In the genomic region with DNA sequence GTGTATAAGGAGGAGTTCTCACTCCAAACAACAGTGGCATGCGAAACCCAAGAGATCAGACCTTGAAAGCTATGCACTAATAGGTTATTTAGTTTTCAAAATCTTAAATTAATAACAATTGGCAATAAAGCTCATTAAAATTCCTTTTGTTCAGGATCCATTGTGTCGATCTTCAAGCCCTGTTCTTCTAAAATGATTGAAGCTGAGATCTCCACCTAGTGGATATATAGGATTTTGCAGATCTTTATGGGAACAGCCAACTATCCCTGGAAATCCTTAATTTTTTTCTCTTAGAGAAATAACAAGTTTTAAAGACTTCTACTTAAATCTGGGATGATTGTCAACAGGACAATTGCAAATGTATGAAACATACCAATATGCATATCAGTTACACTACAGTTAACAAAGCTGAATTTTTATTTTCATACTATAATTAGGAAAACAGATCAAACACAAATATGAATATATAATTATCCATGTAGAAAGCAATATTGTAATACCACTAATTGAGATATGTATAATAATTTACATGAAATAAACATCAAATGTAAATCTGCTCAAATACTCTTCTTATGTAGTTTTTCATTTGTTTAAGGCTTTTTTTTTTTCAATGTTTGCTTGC, we compare ENCODE assay signal across 9 cellular contexts. TPM values are rescaled to one million over a fixed set of nuclear protein-coding genes. Genes with fewer than 3 reads are reported as not detected.
A peak's percentile ranks its signal among the peaks of the same experiment; 100 is the strongest.
DNase-seq lines count a peak whose midpoint lies in the region; ATAC-seq, FAIRE-seq and TF ChIP-seq lines count a peak whose summit lies in the region.
"Had no signal": no experiment of that assay in that cellular context is flagged by ENCODE, and none has a peak within 500 bp of the region (broad histone marks: within the 10 kb centered on the region; RNA-seq: fewer than 3 reads in every experiment).

No MANE protein-coding gene starts in this region.

- 5 to 17% (median 6%) methylated on average over 2 of the region's 2 CpGs for WGBS in small intestine, 3 donors

- H3K27ac ChIP-seq in small intestine (ENCODE audit: low read depth in 1 of 2, low read length in 1 of 2) = no peak overlapping the region

- no peaks in the 10 kb centered on the region for H3K36me3 ChIP-seq in small intestine (ENCODE audit: control insufficient read depth in 2 of 2, insufficient read depth in 2 of 2, low read length in 2 of 2)

- FAIRE-seq in small intestine (lab: Jason Lieb, UNC) = peak; percentile 39

- no peaks in the 10 kb centered on the region for H3K4me1 ChIP-seq in small intestine (ENCODE audit: control insufficient read depth in 2 of 2, insufficient read depth in 1 of 2, low read depth in 1 of 2, low read length in 1 of 2)

- H3K27me3 ChIP-seq in small intestine (ENCODE audit: control insufficient read depth in 2 of 2, insufficient read depth in 2 of 2, low read length in 2 of 2) = no peaks in the 10 kb centered on the region

- no peaks in the 10 kb centered on the region for H3K9me3 ChIP-seq in small intestine (ENCODE audit: control insufficient read depth, low read depth)

- ATAC-seq in SK-N-SH treated with all-trans-retinoic acid at 6 μM for 48 hours = peak; percentile 75; the same call in 2 of the 3 replicates
- ATAC-seq in GM19351 (IDR thresholded peaks at IDR 0.05; ENCODE audit: unreplicated experiment) = no peak
- no peak for ATAC-seq in GM19467 (IDR thresholded peaks at IDR 0.05; ENCODE audit: unreplicated experiment)

- DNase-seq in NCI-H524 (lab: John Stamatoyannopoulos, UW) = peak; percentile 24 to 65
- no peak for DNase-seq in NCI-H524 treated with DMSO at 0.1 percent for 48 hours (lab: John Stamatoyannopoulos, UW)
- peak; percentile 36 for DNase-seq in M059J (ENCODE audit: low read depth)
- peak; percentile 15 for DNase-seq in foreskin melanocyte
- peak; percentile 29 for DNase-seq in small intestine

- no peak overlapping the region for H3K4me3 ChIP-seq in small intestine (ENCODE audit: low read depth in 1 of 2, low read length in 2 of 2)

TF ChIP-seq in SK-N-SH treated with all-trans-retinoic acid at 6 μM for 48 hours, 23 proteins besides CTCF, POLR2A, EP300 and RAD21:
- TF ChIP-seq ZFP30 (CRISPR knock-in tag; IDR thresholded peaks at IDR 0.05) (no peak; the same call in 1 of the 2 replicates), TOX (CRISPR knock-in tag; IDR thresholded peaks at IDR 0.05; ENCODE audit: borderline replicate concordance) (no peak), ISL1 (CRISPR knock-in tag; IDR thresholded peaks at IDR 0.05) (no peak), CSDC2 (CRISPR knock-in tag; IDR thresholded peaks at IDR 0.05) (no peak), OSR1 (CRISPR knock-in tag; IDR thresholded peaks at IDR 0.05) (no peak), SNAI2 (CRISPR knock-in tag; IDR thresholded peaks at IDR 0.05) (no peak), PPARA (CRISPR knock-in tag; IDR thresholded peaks at IDR 0.05; ENCODE audit: borderline replicate concordance) (no peak), ZNF8 (CRISPR knock-in tag; IDR thresholded peaks at IDR 0.05) (no peak), ZFP3 (CRISPR knock-in tag; IDR thresholded peaks at IDR 0.05) (no peak), ZC3H10 (CRISPR knock-in tag; IDR thresholded peaks at IDR 0.05) (no peak), ZNF70 (CRISPR knock-in tag; IDR thresholded peaks at IDR 0.05) (no peak), TCF4 (CRISPR knock-in tag; IDR thresholded peaks at IDR 0.05; ENCODE audit: borderline replicate concordance) (no peak), ARNTL (CRISPR knock-in tag; IDR thresholded peaks at IDR 0.05; ENCODE audit: borderline replicate concordance, low read depth) (no peak)
- TF ChIP-seq, protein P1, sequence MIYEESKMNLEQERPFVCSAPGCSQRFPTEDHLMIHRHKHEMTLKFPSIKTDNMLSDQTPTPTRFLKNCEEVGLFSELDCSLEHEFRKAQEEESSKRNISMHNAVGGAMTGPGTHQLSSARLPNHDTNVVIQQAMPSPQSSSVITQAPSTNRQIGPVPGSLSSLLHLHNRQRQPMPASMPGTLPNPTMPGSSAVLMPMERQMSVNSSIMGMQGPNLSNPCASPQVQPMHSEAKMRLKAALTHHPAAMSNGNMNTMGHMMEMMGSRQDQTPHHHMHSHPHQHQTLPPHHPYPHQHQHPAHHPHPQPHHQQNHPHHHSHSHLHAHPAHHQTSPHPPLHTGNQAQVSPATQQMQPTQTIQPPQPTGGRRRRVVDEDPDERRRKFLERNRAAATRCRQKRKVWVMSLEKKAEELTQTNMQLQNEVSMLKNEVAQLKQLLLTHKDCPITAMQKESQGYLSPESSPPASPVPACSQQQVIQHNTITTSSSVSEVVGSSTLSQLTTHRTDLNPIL (CRISPR knock-in tag; IDR thresholded peaks at IDR 0.05; ENCODE audit: low read depth) = no peak
- TF ChIP-seq, protein P2, sequence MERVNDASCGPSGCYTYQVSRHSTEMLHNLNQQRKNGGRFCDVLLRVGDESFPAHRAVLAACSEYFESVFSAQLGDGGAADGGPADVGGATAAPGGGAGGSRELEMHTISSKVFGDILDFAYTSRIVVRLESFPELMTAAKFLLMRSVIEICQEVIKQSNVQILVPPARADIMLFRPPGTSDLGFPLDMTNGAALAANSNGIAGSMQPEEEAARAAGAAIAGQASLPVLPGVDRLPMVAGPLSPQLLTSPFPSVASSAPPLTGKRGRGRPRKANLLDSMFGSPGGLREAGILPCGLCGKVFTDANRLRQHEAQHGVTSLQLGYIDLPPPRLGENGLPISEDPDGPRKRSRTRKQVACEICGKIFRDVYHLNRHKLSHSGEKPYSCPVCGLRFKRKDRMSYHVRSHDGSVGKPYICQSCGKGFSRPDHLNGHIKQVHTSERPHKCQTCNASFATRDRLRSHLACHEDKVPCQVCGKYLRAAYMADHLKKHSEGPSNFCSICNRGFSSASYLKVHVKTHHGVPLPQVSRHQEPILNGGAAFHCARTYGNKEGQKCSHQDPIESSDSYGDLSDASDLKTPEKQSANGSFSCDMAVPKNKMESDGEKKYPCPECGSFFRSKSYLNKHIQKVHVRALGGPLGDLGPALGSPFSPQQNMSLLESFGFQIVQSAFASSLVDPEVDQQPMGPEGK (CRISPR knock-in tag; IDR thresholded peaks at IDR 0.05; ENCODE audit: borderline replicate concordance) = no peak
- TF ChIP-seq, protein P3, sequence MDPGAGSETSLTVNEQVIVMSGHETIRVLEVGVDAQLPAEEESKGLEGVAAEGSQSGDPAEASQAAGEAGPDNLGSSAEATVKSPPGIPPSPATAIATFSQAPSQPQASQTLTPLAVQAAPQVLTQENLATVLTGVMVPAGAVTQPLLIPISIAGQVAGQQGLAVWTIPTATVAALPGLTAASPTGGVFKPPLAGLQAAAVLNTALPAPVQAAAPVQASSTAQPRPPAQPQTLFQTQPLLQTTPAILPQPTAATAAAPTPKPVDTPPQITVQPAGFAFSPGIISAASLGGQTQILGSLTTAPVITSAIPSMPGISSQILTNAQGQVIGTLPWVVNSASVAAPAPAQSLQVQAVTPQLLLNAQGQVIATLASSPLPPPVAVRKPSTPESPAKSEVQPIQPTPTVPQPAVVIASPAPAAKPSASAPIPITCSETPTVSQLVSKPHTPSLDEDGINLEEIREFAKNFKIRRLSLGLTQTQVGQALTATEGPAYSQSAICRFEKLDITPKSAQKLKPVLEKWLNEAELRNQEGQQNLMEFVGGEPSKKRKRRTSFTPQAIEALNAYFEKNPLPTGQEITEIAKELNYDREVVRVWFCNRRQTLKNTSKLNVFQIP (CRISPR knock-in tag; IDR thresholded peaks at IDR 0.05; ENCODE audit: borderline replicate concordance, low read depth) = no peak

RNA-seq across cellular contexts. Expression of a gene that starts 43.3 kb away (rescaled TPM):
- total RNA-seq in M059J (2014; rRNA removed; shearing (Covaris generic)) = not detected in 2 replicates
- not detected for polyA plus RNA-seq in small intestine
- total RNA-seq: CD4-positive, CD25-positive, alpha-beta regulatory T cell had no signal
- polyA plus RNA-seq: CD4-positive, CD25-positive, alpha-beta regulatory T cell had no signal
